In genomic region chr1:80401757-80402156, GRCh38 we compare ENCODE assay signal across 18 cellular contexts.
"Had no signal": no experiment of that assay in that cellular context is flagged by ENCODE, and none has a peak within 500 bp of the region (broad histone marks: within the 10 kb centered on the region; RNA-seq: fewer than 3 reads in every experiment).

No MANE protein-coding gene starts in this region.

- DNase-seq: KBM-7, MV-4-11, NCI-H1092, NCI-H1105 treated with DMSO at 0.1 percent for 48 hours, NCI-H1417 treated with DMSO at 0.1 percent for 48 hours, NCI-H146, NCI-H1694 treated with DMSO at 0.1 percent for 48 hours, NCI-H1930, NCI-H2081, NCI-H2107, NCI-H2227 treated with DMSO at 0.1 percent for 48 hours, NCI-H524 treated with DMSO at 0.1 percent for 48 hours, NCI-H69, NCI-H774, SHP77, SK-N-SH, T-helper 1 cell had no signal

- H3K4me2 ChIP-seq: SK-N-SH had no signal

- H3K9ac ChIP-seq: SK-N-SH had no signal

- H3K9me3 ChIP-seq: SK-N-SH had no signal

- H3K27ac ChIP-seq: RWPE1 had no signal
